In the genomic region with DNA sequence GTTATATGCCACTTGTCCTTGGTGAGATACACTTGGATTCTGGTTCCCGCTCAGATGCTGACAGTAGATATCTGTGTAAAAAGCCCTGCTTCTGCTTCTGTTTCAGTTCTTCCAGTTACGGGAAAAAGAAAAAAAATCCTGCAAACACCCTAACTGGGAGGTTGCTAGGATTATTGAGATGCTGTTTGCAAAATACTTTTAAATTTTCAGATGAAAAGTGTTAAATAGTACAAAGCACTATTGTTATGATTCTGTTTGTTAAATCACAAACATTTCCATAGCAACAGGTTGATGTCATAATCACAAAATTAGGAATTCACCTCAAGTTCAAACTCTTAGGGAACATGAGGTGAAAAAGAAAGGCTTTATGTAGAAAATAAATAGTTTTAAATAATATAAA, we compare ENCODE assay signal across 1 cellular context.
TF ChIP-seq lines count a peak whose summit lies in the region.

No MANE protein-coding gene starts in this region.

TF ChIP-seq in endothelial cell of umbilical vein, 7 proteins besides CTCF, POLR2A, EP300 and RAD21:
- TF ChIP-seq POLR2AphosphoS5 (IDR thresholded peaks at IDR 0.05; ENCODE audit: insufficient read depth, low read depth, low read length) (no peak), EZH2 (IDR thresholded peaks at IDR 0.05; ENCODE audit: borderline replicate concordance, low read depth, low read length, severe bottlenecking) (no peak), FOS (IDR thresholded peaks at IDR 0.05; ENCODE audit: borderline replicate concordance, insufficient read depth, low read length) (no peak), MYC (IDR thresholded peaks at IDR 0.05; ENCODE audit: low read depth, low read length) (no peak), JUN (IDR thresholded peaks at IDR 0.05; ENCODE audit: borderline replicate concordance, insufficient read depth, insufficient read length, low read depth) (no peak), GATA2 (IDR thresholded peaks at IDR 0.05; ENCODE audit: insufficient read depth, insufficient read length, low read depth, low read length) (no peak)
- TF ChIP-seq, protein P1, sequence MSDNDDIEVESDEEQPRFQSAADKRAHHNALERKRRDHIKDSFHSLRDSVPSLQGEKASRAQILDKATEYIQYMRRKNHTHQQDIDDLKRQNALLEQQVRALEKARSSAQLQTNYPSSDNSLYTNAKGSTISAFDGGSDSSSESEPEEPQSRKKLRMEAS (IDR thresholded peaks at IDR 0.05; ENCODE audit: insufficient read depth, insufficient read length) = no peak
